In genomic region chr1:168394858-168395257, GRCh38 we compare ENCODE assay signal across 40 cellular contexts.
"Had no signal": no experiment of that assay in that cellular context is flagged by ENCODE, and none has a peak within 500 bp of the region (broad histone marks: within the 10 kb centered on the region; RNA-seq: fewer than 3 reads in every experiment).

No MANE protein-coding gene starts in this region.

- H3K4me3 ChIP-seq: adrenal gland, ascending aorta, body of pancreas, breast epithelium, cardiac muscle cell had no signal

- ATAC-seq: activated naive CD4-positive, alpha-beta T cell treated with anti-CD3 and anti-CD28 coated beads, Interleukin-2, amount 50 U/mL, for 72 hours; activated naive CD8-positive, alpha-beta T cell treated with anti-CD3 and anti-CD28 coated beads, Interleukin-2, amount 50 U/mL, for 24 hours; activated T-cell treated with anti-CD3 and anti-CD28 coated beads, Interleukin-2, amount 50 U/mL, for 4 hours; activated T-cell treated with anti-CD3 and anti-CD28 coated beads, Interleukin-2, amount 50 U/mL, for 72 hours; activated T-helper 17 cell treated with anti-CD3 and anti-CD28 coated beads, Interleukin-2, amount 50 U/mL, for 72 hours; body of pancreas had no signal

- H3K4me1 ChIP-seq: adrenal gland, ascending aorta, body of pancreas, breast epithelium had no signal

- H3K4me3 Mint-ChIP-seq: activated naive CD4-positive, alpha-beta T cell treated with anti-CD3 and anti-CD28 coated beads for 36 hours; activated naive CD4-positive, alpha-beta T cell treated with anti-CD3 and anti-CD28 coated beads, Interleukin-2, amount 10 ng/mL, durations not matched to agents 7 days and 5 days; activated naive CD4-positive, alpha-beta T cell treated with anti-CD3 and anti-CD28 coated beads, Interleukin-2, amount 50 U/mL, for 24 hours; activated naive CD8-positive, alpha-beta T cell; activated naive CD8-positive, alpha-beta T cell treated with anti-CD3 and anti-CD28 coated beads for 36 hours; activated naive CD8-positive, alpha-beta T cell treated with anti-CD3 and anti-CD28 coated beads, Interleukin-2, amount 10 ng/mL, durations not matched to agents 7 days and 5 days; activated naive CD8-positive, alpha-beta T cell treated with anti-CD3 and anti-CD28 coated beads, Interleukin-2, amount 50 U/mL, for 24 hours; activated T-cell treated with anti-CD3 and anti-CD28 coated beads, Interleukin-2, amount 50 U/mL, for 24 hours; activated T-cell treated with anti-CD3 and anti-CD28 coated beads, Interleukin-2, amount 50 U/mL, for 4 hours; activated T-cell treated with anti-CD3 and anti-CD28 coated beads, Interleukin-2, amount 50 U/mL, for 72 hours; activated T-helper 1 cell treated with anti-CD3 and anti-CD28 coated beads, Interleukin-12 subunit alpha, Interleukin-12 subunit beta, Interleukin-2, Interleukin-4 antibody, amounts not matched to agents 30 ng/mL and 10 ng/mL and 1 ng/mL, durations not matched to agents 14 hours and 24 hours and 36 hours; activated T-helper 17 cell treated with anti-CD3 and anti-CD28 coated beads, Interleukin-2, amount 50 U/mL, for 72 hours; brain; central memory CD8-positive, alpha-beta T cell had no signal

- H3K27me3 Mint-ChIP-seq: activated T-cell treated with anti-CD3 and anti-CD28 coated beads, Interleukin-2, amount 50 U/mL, for 24 hours; activated T-helper 17 cell treated with anti-CD3 and anti-CD28 coated beads, Interleukin-2, amount 50 U/mL, for 72 hours; central memory CD8-positive, alpha-beta T cell had no signal

- DNase-seq: activated effector memory CD4-positive, alpha-beta T cell treated with anti-CD3 and anti-CD28 coated beads, Interleukin-2, amount 50 U/mL, for 16 hours; activated effector memory CD4-positive, alpha-beta T cell treated with Interleukin-2 at 50 U/mL for 16 hours; activated gamma-delta T cell; activated gamma-delta T cell treated with Interleukin-2 at 50 U/mL for 16 hours; activated naive CD4-positive, alpha-beta T cell; activated naive CD4-positive, alpha-beta T cell treated with anti-CD3 and anti-CD28 coated beads for 36 hours; activated naive CD4-positive, alpha-beta T cell treated with anti-CD3 and anti-CD28 coated beads, Interleukin-2, amount 10 ng/mL, durations not matched to agents 7 days and 5 days; activated naive CD4-positive, alpha-beta T cell treated with anti-CD3 and anti-CD28 coated beads, Interleukin-2, amount 50 U/mL, for 16 hours; activated naive CD4-positive, alpha-beta T cell treated with Interleukin-2 at 50 U/mL for 16 hours; activated naive CD8-positive, alpha-beta T cell treated with anti-CD3 and anti-CD28 coated beads for 36 hours; activated naive CD8-positive, alpha-beta T cell treated with anti-CD3 and anti-CD28 coated beads, Interleukin-2, amount 10 ng/mL, durations not matched to agents 7 days and 5 days; activated naive CD8-positive, alpha-beta T cell treated with anti-CD3 and anti-CD28 coated beads, Interleukin-2, amount 50 U/mL, for 24 hours; activated T-cell treated with anti-CD3 and anti-CD28 coated beads, Interleukin-2, amount 50 U/mL, for 1 hour; activated T-cell treated with anti-CD3 and anti-CD28 coated beads, Interleukin-2, amount 50 U/mL, for 24 hours; activated T-cell treated with anti-CD3 and anti-CD28 coated beads, Interleukin-2, amount 50 U/mL, for 4 hours; activated T-cell treated with anti-CD3 and anti-CD28 coated beads, Interleukin-2, amount 50 U/mL, for 48 hours; activated T-cell treated with anti-CD3 and anti-CD28 coated beads, Interleukin-2, amount 50 U/mL, for 72 hours; adrenal gland; amniotic stem cell; amygdala; anterior cingulate cortex; aorta; body of pancreas; brain microvascular endothelial cell; caudate nucleus; central memory CD4-positive, alpha-beta T cell; cerebellar nuclear complex had no signal

- H3K36me3 ChIP-seq: adrenal gland, ascending aorta, brain microvascular endothelial cell, breast epithelium, cardiac muscle cell had no signal

- H3K27ac ChIP-seq: adrenal gland, ascending aorta, body of pancreas, brain microvascular endothelial cell, breast epithelium, cardiac muscle cell had no signal

- FAIRE-seq: astrocyte, bronchial epithelial cell had no signal

- H3K36me3 Mint-ChIP-seq: activated naive CD4-positive, alpha-beta T cell treated with anti-CD3 and anti-CD28 coated beads, Interleukin-2, amount 10 ng/mL, durations not matched to agents 7 days and 5 days; activated naive CD4-positive, alpha-beta T cell treated with anti-CD3 and anti-CD28 coated beads, Interleukin-2, amount 50 U/mL, for 24 hours; activated naive CD4-positive, alpha-beta T cell treated with anti-CD3 and anti-CD28 coated beads, Interleukin-2, amount 50 U/mL, for 72 hours; activated naive CD8-positive, alpha-beta T cell treated with anti-CD3 and anti-CD28 coated beads for 36 hours; activated naive CD8-positive, alpha-beta T cell treated with anti-CD3 and anti-CD28 coated beads, Interleukin-2, amount 10 ng/mL, durations not matched to agents 7 days and 5 days; brain had no signal

- H3K27me3 ChIP-seq: adrenal gland, ascending aorta, body of pancreas, brain microvascular endothelial cell, breast epithelium, cardiac muscle cell had no signal

- H3K9me3 Mint-ChIP-seq: activated naive CD4-positive, alpha-beta T cell treated with anti-CD3 and anti-CD28 coated beads for 36 hours; activated naive CD4-positive, alpha-beta T cell treated with anti-CD3 and anti-CD28 coated beads, Interleukin-2, amount 10 ng/mL, durations not matched to agents 7 days and 5 days; activated naive CD4-positive, alpha-beta T cell treated with anti-CD3 and anti-CD28 coated beads, Interleukin-2, amount 50 U/mL, for 24 hours; activated naive CD4-positive, alpha-beta T cell treated with anti-CD3 and anti-CD28 coated beads, Interleukin-2, amount 50 U/mL, for 72 hours; activated naive CD8-positive, alpha-beta T cell treated with anti-CD3 and anti-CD28 coated beads for 36 hours; activated naive CD8-positive, alpha-beta T cell treated with anti-CD3 and anti-CD28 coated beads, Interleukin-2, amount 10 ng/mL, durations not matched to agents 7 days and 5 days; activated naive CD8-positive, alpha-beta T cell treated with anti-CD3 and anti-CD28 coated beads, Interleukin-2, amount 50 U/mL, for 24 hours; activated T-cell treated with anti-CD3 and anti-CD28 coated beads, Interleukin-2, amount 50 U/mL, for 24 hours; activated T-cell treated with anti-CD3 and anti-CD28 coated beads, Interleukin-2, amount 50 U/mL, for 4 hours; activated T-cell treated with anti-CD3 and anti-CD28 coated beads, Interleukin-2, amount 50 U/mL, for 72 hours; activated T-helper 1 cell treated with anti-CD3 and anti-CD28 coated beads, Interleukin-12 subunit alpha, Interleukin-12 subunit beta, Interleukin-2, Interleukin-4 antibody, amounts not matched to agents 30 ng/mL and 10 ng/mL and 1 ng/mL, durations not matched to agents 14 hours and 24 hours and 36 hours; activated T-helper 17 cell treated with anti-CD3 and anti-CD28 coated beads, Interleukin-2, amount 50 U/mL, for 72 hours; brain; central memory CD8-positive, alpha-beta T cell had no signal

- H3K27ac Mint-ChIP-seq: activated naive CD4-positive, alpha-beta T cell treated with anti-CD3 and anti-CD28 coated beads for 36 hours; activated naive CD4-positive, alpha-beta T cell treated with anti-CD3 and anti-CD28 coated beads, Interleukin-2, amount 10 ng/mL, durations not matched to agents 7 days and 5 days; activated naive CD4-positive, alpha-beta T cell treated with anti-CD3 and anti-CD28 coated beads, Interleukin-2, amount 50 U/mL, for 24 hours; activated naive CD4-positive, alpha-beta T cell treated with anti-CD3 and anti-CD28 coated beads, Interleukin-2, amount 50 U/mL, for 72 hours; activated naive CD8-positive, alpha-beta T cell; activated naive CD8-positive, alpha-beta T cell treated with anti-CD3 and anti-CD28 coated beads for 36 hours; activated naive CD8-positive, alpha-beta T cell treated with anti-CD3 and anti-CD28 coated beads, Interleukin-2, amount 10 ng/mL, durations not matched to agents 7 days and 5 days; activated naive CD8-positive, alpha-beta T cell treated with anti-CD3 and anti-CD28 coated beads, Interleukin-2, amount 50 U/mL, for 24 hours; activated T-cell treated with anti-CD3 and anti-CD28 coated beads, Interleukin-2, amount 50 U/mL, for 24 hours; activated T-cell treated with anti-CD3 and anti-CD28 coated beads, Interleukin-2, amount 50 U/mL, for 72 hours; activated T-helper 1 cell treated with anti-CD3 and anti-CD28 coated beads, Interleukin-12 subunit alpha, Interleukin-12 subunit beta, Interleukin-2, Interleukin-4 antibody, amounts not matched to agents 30 ng/mL and 10 ng/mL and 1 ng/mL, durations not matched to agents 14 hours and 24 hours and 36 hours; activated T-helper 17 cell treated with anti-CD3 and anti-CD28 coated beads, Interleukin-2, amount 50 U/mL, for 72 hours; activated T-helper 2 cell treated with anti-CD3 and anti-CD28 coated beads, Interferon-gamma antibody, Interleukin-2, Interleukin-4, amounts not matched to agents 10 μg/mL and 5 μg/mL and 100 μg/mL, durations not matched to agents 14 hours and 24 hours and 36 hours; brain had no signal

- H3K9me3 ChIP-seq: adrenal gland, ascending aorta, body of pancreas, breast epithelium had no signal
